In the genomic region with DNA sequence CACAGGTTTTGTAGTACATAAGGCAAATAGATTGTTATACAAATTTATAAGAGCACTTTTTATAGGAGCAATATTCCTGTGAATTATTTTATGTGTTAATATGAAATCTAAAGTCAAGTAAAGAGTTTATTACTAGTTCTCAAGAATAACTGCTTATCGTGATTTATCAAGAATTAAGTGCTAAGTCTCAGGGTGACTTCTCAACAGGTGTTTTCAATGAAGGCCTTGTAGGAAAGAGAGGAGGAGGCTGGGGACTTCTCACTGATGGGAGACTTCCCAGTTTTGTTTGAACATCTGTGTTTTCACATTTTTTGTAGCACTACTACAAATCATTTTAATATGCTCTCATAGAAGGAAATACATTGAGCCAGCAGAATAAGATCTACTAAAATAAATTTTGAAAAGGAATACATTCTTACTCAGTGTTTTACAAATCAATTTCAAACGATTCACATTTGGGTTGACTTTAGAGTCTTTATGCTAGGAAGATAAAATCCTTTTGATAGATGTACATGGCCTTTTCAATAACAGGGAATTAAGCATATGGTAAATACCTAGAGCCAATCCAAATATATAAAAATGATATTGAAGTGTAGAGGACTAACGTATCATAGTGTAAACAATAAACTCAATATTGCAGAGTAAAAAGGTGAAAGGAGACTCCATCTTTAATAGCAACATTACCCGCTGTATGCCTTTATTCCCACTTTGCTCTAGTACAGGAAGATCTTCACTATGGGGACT, we compare ENCODE assay signal across 28 cellular contexts. TPM values are rescaled to one million over a fixed set of nuclear protein-coding genes. Genes with fewer than 3 reads are reported as not detected.
"Had no signal": no experiment of that assay in that cellular context is flagged by ENCODE, and none has a peak within 500 bp of the region (broad histone marks: within the 10 kb centered on the region; RNA-seq: fewer than 3 reads in every experiment).

No MANE protein-coding gene starts in this region.

- H3K27ac Mint-ChIP-seq: activated B cell treated with CpG ODN at 0.5 μM for 24 hours; activated CD4-positive, alpha-beta T cell treated with anti-CD3 and anti-CD28 coated beads, Interleukin-2, amount 10 ng/mL, durations not matched to agents 24 days and 14 days; activated naive CD4-positive, alpha-beta T cell treated with anti-CD3 and anti-CD28 coated beads, Interleukin-2, amount 50 U/mL, for 72 hours; activated naive CD8-positive, alpha-beta T cell treated with anti-CD3 and anti-CD28 coated beads, Interleukin-2, amount 50 U/mL, for 24 hours; T-helper 17 cell had no signal

- H3K9me3 ChIP-seq: ascending aorta, body of pancreas, SJCRH30 had no signal

- H3K9ac ChIP-seq: KMS-11 had no signal

- DNase-seq: activated B cell treated with CpG ODN at 0.5 μM for 24 hours; activated CD4-positive, alpha-beta T cell treated with anti-CD3 and anti-CD28 coated beads for 1 hour; activated CD4-positive, alpha-beta T cell treated with anti-CD3 and anti-CD28 coated beads, Interleukin-2, amount 10 ng/mL, durations not matched to agents 24 days and 14 days; activated CD4-positive, alpha-beta T cell treated with anti-CD3 and anti-CD28 coated beads, Interleukin-2, amount 50 U/mL, for 48 hours; activated CD8-positive, alpha-beta memory T cell treated with anti-CD3 and anti-CD28 coated beads for 24 hours; activated effector memory CD4-positive, alpha-beta T cell treated with anti-CD3 and anti-CD28 coated beads, Interleukin-2, amount 50 U/mL, for 16 hours; activated naive CD4-positive, alpha-beta T cell treated with Interleukin-2 at 50 U/mL for 16 hours; activated naive CD8-positive, alpha-beta T cell treated with anti-CD3 and anti-CD28 coated beads, Interleukin-2, amount 50 U/mL, for 24 hours; activated T-cell treated with anti-CD3 and anti-CD28 coated beads, Interleukin-2, amount 50 U/mL, for 4 hours; amniotic stem cell; body of pancreas; NCI-H1092; NCI-H1417; NCI-H1930; NCI-H2171; NCI-H226; NCI-H526 treated with DMSO at 0.1 percent for 48 hours; NK-92 treated with Interleukin-12 subunit alpha and Interleukin-12 subunit beta, amount 100 ng/mL, for 24 hours; OCI-M1; Right ventricle myocardium superior; RPMI8226; SJCRH30; T-helper 17 cell; T-helper 9 cell had no signal

- H3K4me1 Mint-ChIP-seq: activated B cell treated with CpG ODN at 0.5 μM for 24 hours; activated CD4-positive, alpha-beta T cell treated with anti-CD3 and anti-CD28 coated beads, Interleukin-2, amount 10 ng/mL, durations not matched to agents 24 days and 14 days; T-helper 17 cell had no signal

- H3K27ac ChIP-seq: ascending aorta, KMS-11, SJCRH30 had no signal

- H3K36me3 ChIP-seq: ascending aorta, SJCRH30 had no signal

- H3K4me3 ChIP-seq: ascending aorta, body of pancreas, SJCRH30 had no signal

- H3K4me3 Mint-ChIP-seq: activated B cell treated with CpG ODN at 0.5 μM for 24 hours; activated CD4-positive, alpha-beta T cell treated with anti-CD3 and anti-CD28 coated beads, Interleukin-2, amount 10 ng/mL, durations not matched to agents 24 days and 14 days; activated naive CD8-positive, alpha-beta T cell treated with anti-CD3 and anti-CD28 coated beads, Interleukin-2, amount 50 U/mL, for 24 hours; activated T-cell treated with anti-CD3 and anti-CD28 coated beads, Interleukin-2, amount 50 U/mL, for 4 hours; T-helper 17 cell had no signal

- H3K27me3 ChIP-seq: SJCRH30 had no signal

- H3K9me3 Mint-ChIP-seq: activated B cell treated with CpG ODN at 0.5 μM for 24 hours; activated T-cell treated with anti-CD3 and anti-CD28 coated beads, Interleukin-2, amount 50 U/mL, for 4 hours had no signal

- H3K4me1 ChIP-seq: ascending aorta, SJCRH30 had no signal

RNA-seq across cellular contexts. Expression of gene PCDH17, which starts 6.8 kb away (rescaled TPM):
- total RNA-seq: activated B cell treated with CpG ODN at 0.5 μM for 24 hours; activated CD4-positive, alpha-beta T cell treated with anti-CD3 and anti-CD28 coated beads, Interleukin-2, amount 10 ng/mL, durations not matched to agents 24 days and 14 days; activated naive CD4-positive, alpha-beta T cell treated with anti-CD3 and anti-CD28 coated beads, Interleukin-2, amount 50 U/mL, for 72 hours; MCF 10A had no signal
